In the genomic region with DNA sequence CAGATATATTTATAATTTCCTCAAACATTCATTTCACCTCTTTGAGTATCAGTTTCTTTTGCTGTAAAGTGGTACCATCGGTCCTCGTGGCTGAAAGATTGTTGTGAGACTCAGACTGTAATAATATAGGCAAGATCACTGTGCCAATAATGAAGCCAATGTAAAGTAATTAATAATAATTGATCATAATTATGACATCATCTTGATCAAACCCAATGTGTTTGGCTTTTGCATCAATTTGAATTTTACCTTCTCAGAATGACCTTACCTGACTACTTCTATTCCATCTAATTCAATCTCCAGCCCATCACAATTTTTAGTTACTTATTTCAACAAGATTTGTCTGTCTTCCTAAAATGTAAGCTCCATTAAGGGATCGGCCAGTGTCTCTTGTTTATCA, we compare ENCODE assay signal across 3 cellular contexts.
TF ChIP-seq lines count a peak whose summit lies in the region.

No MANE protein-coding gene starts in this region.

TF ChIP-seq in HepG2, 621 proteins besides CTCF, POLR2A, EP300 and RAD21:
- TF ChIP-seq CREB1 (IDR thresholded peaks at IDR 0.05) (0 out of 2 replicates have a peak, but pooled peaks have one; percentile 20), CREB1 (CRISPR knock-in tag; IDR thresholded peaks at IDR 0.05) (no peak), ATF7 (IDR thresholded peaks at IDR 0.05) (peak; percentile 92), ATF7 (CRISPR knock-in tag; IDR thresholded peaks at IDR 0.05) (no peak), ZFP62 (CRISPR knock-in tag; IDR thresholded peaks at IDR 0.05) (no peak), JARID2 (CRISPR knock-in tag; IDR thresholded peaks at IDR 0.05; ENCODE audit: insufficient replicate concordance) (no peak)

TF ChIP-seq in HEK293, 187 proteins besides CTCF, POLR2A, EP300 and RAD21:
- TF ChIP-seq TCF7L2 (IDR thresholded peaks at IDR 0.05; ENCODE audit: borderline replicate concordance, low read depth, low read length) = no peak
- no peak for TF ChIP-seq ZNF391 (tag by site-specific recombination; IDR thresholded peaks at IDR 0.05; ENCODE audit: borderline replicate concordance, low read depth)
- TF ChIP-seq, protein P1, sequence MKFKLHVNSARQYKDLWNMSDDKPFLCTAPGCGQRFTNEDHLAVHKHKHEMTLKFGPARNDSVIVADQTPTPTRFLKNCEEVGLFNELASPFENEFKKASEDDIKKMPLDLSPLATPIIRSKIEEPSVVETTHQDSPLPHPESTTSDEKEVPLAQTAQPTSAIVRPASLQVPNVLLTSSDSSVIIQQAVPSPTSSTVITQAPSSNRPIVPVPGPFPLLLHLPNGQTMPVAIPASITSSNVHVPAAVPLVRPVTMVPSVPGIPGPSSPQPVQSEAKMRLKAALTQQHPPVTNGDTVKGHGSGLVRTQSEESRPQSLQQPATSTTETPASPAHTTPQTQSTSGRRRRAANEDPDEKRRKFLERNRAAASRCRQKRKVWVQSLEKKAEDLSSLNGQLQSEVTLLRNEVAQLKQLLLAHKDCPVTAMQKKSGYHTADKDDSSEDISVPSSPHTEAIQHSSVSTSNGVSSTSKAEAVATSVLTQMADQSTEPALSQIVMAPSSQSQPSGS (tag by site-specific recombination; IDR thresholded peaks at IDR 0.05; ENCODE audit: low read depth) = peak; percentile 42; the same call in 1 of the 2 replicates

TF ChIP-seq in K562, 482 proteins besides CTCF, POLR2A, EP300 and RAD21:
- TF ChIP-seq, protein P2, sequence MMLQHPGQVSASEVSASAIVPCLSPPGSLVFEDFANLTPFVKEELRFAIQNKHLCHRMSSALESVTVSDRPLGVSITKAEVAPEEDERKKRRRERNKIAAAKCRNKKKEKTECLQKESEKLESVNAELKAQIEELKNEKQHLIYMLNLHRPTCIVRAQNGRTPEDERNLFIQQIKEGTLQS (IDR thresholded peaks at IDR 0.05) = 0 out of 2 replicates have a peak, but pooled peaks have one; percentile 13
- TF ChIP-seq, protein P2 (CRISPR knock-in tag; conservative IDR thresholded peaks at IDR 0.05) = no peak
- no peak for TF ChIP-seq SUPT5H (IDR thresholded peaks at IDR 0.05)
